In genomic region chr1:117754061-117754969, GRCh38 we compare ENCODE assay signal across 9 cellular contexts.
DNase-seq lines count a peak whose midpoint lies in the region; ATAC-seq, FAIRE-seq and TF ChIP-seq lines count a peak whose summit lies in the region.
"Had no signal": no experiment of that assay in that cellular context is flagged by ENCODE, and none has a peak within 500 bp of the region (broad histone marks: within the 10 kb centered on the region; RNA-seq: fewer than 3 reads in every experiment).

No MANE protein-coding gene starts in this region.

- peak overlapping the region; percentile 67 for H2AFZ ChIP-seq in ACC112 (ENCODE audit: low read length, unreplicated experiment)

- no peaks in the 10 kb centered on the region for H3K36me3 Mint-ChIP-seq in activated B cell treated with CpG ODN at 0.5 μM for 24 hours (ENCODE audit: low read depth)
- H3K36me3 Mint-ChIP-seq in effector memory CD8-positive, alpha-beta T cell (ENCODE audit: insufficient read depth) = no peaks in the 10 kb centered on the region
- no peaks in the 10 kb centered on the region for H3K36me3 Mint-ChIP-seq in memory B cell
- H3K36me3 Mint-ChIP-seq in stimulated activated naive B cell treated with anti-CD40 and anti-IgM and Interleukin-4, amounts not matched to agents 10 μg/mL and 1 μg/mL and 100 μg/mL, for 72 hours = no peaks in the 10 kb centered on the region

- ATAC-seq in activated B cell treated with CpG ODN at 0.5 μM for 24 hours (ENCODE audit: low read depth) (no peak), memory B cell (ENCODE audit: low read depth) (peak; percentile 21)
- ATAC-seq in effector memory CD8-positive, alpha-beta T cell (replicated peaks) = no peak
- ATAC-seq in stimulated activated naive B cell treated with anti-CD40 and anti-IgM and Interleukin-4, amounts not matched to agents 10 μg/mL and 1 μg/mL and 100 μg/mL, for 72 hours (replicated peaks) = no peak

- CTCF ChIA-PET in activated B cell treated with CpG ODN at 0.5 μM for 24 hours (lab: Charles Lee) = interaction anchor here (0.7 to 11.3 kb wide), 34 partner anchors 13 to 687 kb away, joined by 3 to 239 read pairs (median 4); partner anchors contain the start of gene TENT5C

- intact Hi-C loops in activated B cell treated with CpG ODN at 0.5 μM for 24 hours (cut with micrococcal nuclease) = loop anchor here (1.0 to 2.0 kb wide), 3 partner anchors 148 to 242 kb away; partner anchors contain the start of gene TENT5C

- no peak overlapping the region; the same call in 1 of the 2 replicates for H3K27ac ChIP-seq in ACC112 (ENCODE audit: low read depth, low read length)
- H3K27ac ChIP-seq: neutrophil had no signal

- DNase-seq in GM12891 (ENCODE audit: insufficient read length, low spot score) (no peak), NCI-H2196 treated with DMSO at 0.1 percent for 48 hours (lab: John Stamatoyannopoulos, UW; ENCODE audit: unreplicated experiment) (peak; percentile 43), activated B cell treated with CpG ODN at 0.5 μM for 24 hours (no peak), memory B cell (ENCODE audit: low spot score in 2 of 2) (peak; percentile 53 to 56), amniotic stem cell (lab: John Stamatoyannopoulos, UW) (no peak)
- DNase-seq in effector memory CD8-positive, alpha-beta T cell = peak; percentile 41 to 49 (median 43)
- DNase-seq in stimulated activated naive B cell treated with anti-CD40 and anti-IgM and Interleukin-4, amounts not matched to agents 10 μg/mL and 1 μg/mL and 100 μg/mL, for 72 hours = peak; percentile 6

- TF ChIP-seq POLR2A in GM12891 (IDR thresholded peaks at IDR 0.05; ENCODE audit: low read depth, low read length) = no peak

- peaks cover 12% of the 10 kb centered on the region for H3K4me1 Mint-ChIP-seq in activated B cell treated with CpG ODN at 0.5 μM for 24 hours
- peaks cover 6 to 10% of the 10 kb centered on the region in 2 donors for H3K4me1 Mint-ChIP-seq in effector memory CD8-positive, alpha-beta T cell (ENCODE audit: low read depth in 2 of 2)
- peaks cover 9% of the 10 kb centered on the region for H3K4me1 Mint-ChIP-seq in memory B cell
- H3K4me1 Mint-ChIP-seq in stimulated activated naive B cell treated with anti-CD40 and anti-IgM and Interleukin-4, amounts not matched to agents 10 μg/mL and 1 μg/mL and 100 μg/mL, for 72 hours = peaks cover 15 to 20% of the 10 kb centered on the region in 2 donors

- no peaks in the 10 kb centered on the region for H3K36me3 ChIP-seq in ACC112 (ENCODE audit: insufficient read depth, low read length)
- H3K36me3 ChIP-seq: neutrophil had no signal

- H3K79me2 ChIP-seq in ACC112 (ENCODE audit: control insufficient read depth, insufficient read depth, low read length, unreplicated experiment) = no peaks in the 10 kb centered on the region

- H3K4me3 Mint-ChIP-seq in activated B cell treated with CpG ODN at 0.5 μM for 24 hours = no peak overlapping the region
- H3K4me3 Mint-ChIP-seq in effector memory CD8-positive, alpha-beta T cell = no peak overlapping the region
- no peak overlapping the region for H3K4me3 Mint-ChIP-seq in memory B cell
- H3K4me3 Mint-ChIP-seq in stimulated activated naive B cell treated with anti-CD40 and anti-IgM and Interleukin-4, amounts not matched to agents 10 μg/mL and 1 μg/mL and 100 μg/mL, for 72 hours = no peak overlapping the region

- no peak overlapping the region for H3K27ac Mint-ChIP-seq in activated B cell treated with CpG ODN at 0.5 μM for 24 hours
- H3K27ac Mint-ChIP-seq in effector memory CD8-positive, alpha-beta T cell = no peak overlapping the region
- no peak overlapping the region for H3K27ac Mint-ChIP-seq in memory B cell
- H3K27ac Mint-ChIP-seq in stimulated activated naive B cell treated with anti-CD40 and anti-IgM and Interleukin-4, amounts not matched to agents 10 μg/mL and 1 μg/mL and 100 μg/mL, for 72 hours = no peak overlapping the region

- POLR2A ChIA-PET in activated B cell treated with CpG ODN at 0.5 μM for 24 hours (lab: Charles Lee) = interaction anchor here (0.5 to 1.1 kb wide), 2 partner anchors 89 to 148 kb away, joined by 4 to 5 read pairs; no protein-coding TSS in a partner anchor

- H3K9me3 Mint-ChIP-seq in activated B cell treated with CpG ODN at 0.5 μM for 24 hours (no peaks in the 10 kb centered on the region), memory B cell (no peaks in the 10 kb centered on the region)
- H3K9me3 Mint-ChIP-seq in effector memory CD8-positive, alpha-beta T cell = no peaks in the 10 kb centered on the region
- H3K9me3 Mint-ChIP-seq in stimulated activated naive B cell treated with anti-CD40 and anti-IgM and Interleukin-4, amounts not matched to agents 10 μg/mL and 1 μg/mL and 100 μg/mL, for 72 hours = no peaks in the 10 kb centered on the region

- H3K27me3 ChIP-seq in ACC112 (ENCODE audit: insufficient read depth, low read length) = peaks cover 7% of the 10 kb centered on the region; the same call in 1 of the 2 replicates

- FAIRE-seq in GM12891 (lab: Jason Lieb, UNC) = peak; percentile 31

- H3K4me1 ChIP-seq in ACC112 (ENCODE audit: control insufficient read depth, insufficient read depth, low read length, unreplicated experiment) = peaks cover 34% of the 10 kb centered on the region

- H3K27me3 Mint-ChIP-seq in activated B cell treated with CpG ODN at 0.5 μM for 24 hours (peaks cover 21% of the 10 kb centered on the region), memory B cell (peaks cover 14% of the 10 kb centered on the region)
- H3K27me3 Mint-ChIP-seq in effector memory CD8-positive, alpha-beta T cell = peaks cover 23 to 43% of the 10 kb centered on the region in 2 donors
- peaks cover 29 to 47% of the 10 kb centered on the region in 2 donors for H3K27me3 Mint-ChIP-seq in stimulated activated naive B cell treated with anti-CD40 and anti-IgM and Interleukin-4, amounts not matched to agents 10 μg/mL and 1 μg/mL and 100 μg/mL, for 72 hours

- TF ChIP-seq CTCF in activated B cell treated with CpG ODN at 0.5 μM for 24 hours (IDR thresholded peaks at IDR 0.05) = peak; percentile 40

- peak overlapping the region; percentile 68 for H3K4me3 ChIP-seq in ACC112 (ENCODE audit: low read depth, low read length)

TF ChIP-seq in GM12891, 5 proteins besides CTCF, POLR2A, EP300 and RAD21:
- TF ChIP-seq POLR2AphosphoS5 (IDR thresholded peaks at IDR 0.05; ENCODE audit: low read depth, low read length) = no peak
- TF ChIP-seq TAF1 (IDR thresholded peaks at IDR 0.05; ENCODE audit: low read depth, low read length) = no peak
- no peak for TF ChIP-seq SPI1 (IDR thresholded peaks at IDR 0.05; ENCODE audit: low read depth, low read length)
- no peak for TF ChIP-seq POU2F2 (IDR thresholded peaks at IDR 0.05; ENCODE audit: low read depth, low read length)
- TF ChIP-seq PAX5 (IDR thresholded peaks at IDR 0.05; ENCODE audit: insufficient read depth, low read length, severe bottlenecking) = no peak

Comparison
In these comparisons a context has a peak if more than half of its experiments do, and no peak if none do; other contexts are left out.
1. DNase-seq: peak in NCI-H2196 treated with DMSO at 0.1 percent for 48 hours (single experiment), effector memory CD8-positive, alpha-beta T cell (3 of 3), memory B cell (2 of 2) and stimulated activated naive B cell treated with anti-CD40 and anti-IgM and Interleukin-4, amounts not matched to agents 10 μg/mL and 1 μg/mL and 100 μg/mL, for 72 hours (single experiment); none in GM12891 (single experiment), activated B cell treated with CpG ODN at 0.5 μM for 24 hours (single experiment) and amniotic stem cell (single experiment).